7 cellular contexts compared by ENCODE assay signal in the genomic region with DNA sequence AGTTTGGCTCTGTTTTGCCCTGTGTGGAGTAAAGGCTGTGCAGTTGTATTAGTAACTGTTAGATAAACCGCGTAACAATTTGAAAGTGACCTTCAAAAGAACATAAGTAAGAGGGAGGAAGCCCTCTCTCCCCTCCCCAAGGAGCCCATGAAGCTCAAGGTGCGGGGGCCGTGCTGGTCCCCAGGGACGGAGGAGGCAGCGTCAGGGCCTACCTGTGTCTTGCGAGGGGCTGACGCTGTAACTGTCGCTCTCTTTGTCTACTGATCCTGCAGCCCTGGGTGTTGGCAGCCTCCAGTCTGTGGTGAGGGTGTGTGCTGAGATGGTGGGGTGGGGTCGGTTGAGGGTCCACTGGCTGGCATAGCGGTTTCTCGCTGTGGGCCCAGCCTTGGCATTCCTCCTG.
"Had no signal": no experiment of that assay in that cellular context is flagged by ENCODE, and none has a peak within 500 bp of the region (broad histone marks: within the 10 kb centered on the region; RNA-seq: fewer than 3 reads in every experiment).

No MANE protein-coding gene starts in this region.

- FAIRE-seq: HepG2 had no signal

- ATAC-seq: HepG2 had no signal

- DNase-seq: HCEC 1CT, KBM-7 had no signal

- H3K4me3 Mint-ChIP-seq: GM23338 had no signal

- H3K27ac ChIP-seq: HL-60, KMS-11 had no signal

- H3K4me2 ChIP-seq: GM23338, KMS-11 had no signal

- H3K9ac ChIP-seq: KMS-11 had no signal

- H3K36me3 Mint-ChIP-seq: IgD-negative memory B cell had no signal

- H2AFZ ChIP-seq: GM23338 had no signal

- H3K4me1 Mint-ChIP-seq: GM23338, IgD-negative memory B cell had no signal

- H3K27ac Mint-ChIP-seq: GM23338, IgD-negative memory B cell had no signal

- H3K4me3 ChIP-seq: GM23338 had no signal
